22 cellular contexts compared by ENCODE assay signal in genomic region chr10:35925511-35925910, GRCh38.
DNase-seq lines count a peak whose midpoint lies in the region; ATAC-seq and TF ChIP-seq lines count a peak whose summit lies in the region.
"Had no signal": no experiment of that assay in that cellular context is flagged by ENCODE, and none has a peak within 500 bp of the region (broad histone marks: within the 10 kb centered on the region; RNA-seq: fewer than 3 reads in every experiment).

No MANE protein-coding gene starts in this region.

- ATAC-seq in foreskin keratinocyte (peak; percentile 35), GM18909 (IDR thresholded peaks at IDR 0.05; ENCODE audit: poor library complexity, unreplicated experiment) (no peak)
- ATAC-seq in effector memory CD8-positive, alpha-beta T cell (replicated peaks): no peak
- ATAC-seq: activated naive CD8-positive, alpha-beta T cell treated with anti-CD3 and anti-CD28 coated beads, Interleukin-2, amount 50 U/mL, for 24 hours; heart right ventricle; Right ventricle myocardium inferior had no signal

- no peak overlapping the region for H3K4me3 ChIP-seq in HEK293 (ENCODE audit: low read depth, low read length)
- H3K4me3 ChIP-seq: cardiac muscle cell, heart right ventricle had no signal

- CTCF ChIA-PET in HEK293 (lab: Yijun Ruan, JAX): interaction anchor here (1.3 kb wide), 1 partner anchor 9 kb away, joined by 3 read pairs; no protein-coding TSS in a partner anchor

- H3K27me3 Mint-ChIP-seq in nephron progenitor cell (ENCODE audit: low read depth, poor library complexity): no peaks in the 10 kb centered on the region
- no peaks in the 10 kb centered on the region for H3K27me3 Mint-ChIP-seq in effector memory CD8-positive, alpha-beta T cell
- H3K27me3 Mint-ChIP-seq: activated CD4-positive, alpha-beta T cell treated with anti-CD3 and anti-CD28 coated beads, Interleukin-2, amount 10 ng/mL, durations not matched to agents 24 days and 14 days; activated naive CD8-positive, alpha-beta T cell treated with anti-CD3 and anti-CD28 coated beads, Interleukin-2, amount 50 U/mL, for 24 hours; CD4-positive, CD25-positive, alpha-beta regulatory T cell had no signal

- no peaks in the 10 kb centered on the region for H3K27me3 ChIP-seq in foreskin keratinocyte
- H3K27me3 ChIP-seq: cardiac muscle cell, heart right ventricle, neutrophil had no signal

- H3K27ac ChIP-seq in HEK293 (ENCODE audit: extremely low read depth, low read depth, low read length) (no peak overlapping the region), foreskin keratinocyte (no peak overlapping the region)
- H3K27ac ChIP-seq: cardiac muscle cell, heart right ventricle, KMS-11, neutrophil had no signal

- H3K36me3 ChIP-seq in HEK293 (ENCODE audit: control insufficient read depth in 2 of 2, insufficient read depth in 1 of 2, low read length in 2 of 2): no peaks in the 10 kb centered on the region
- H3K36me3 ChIP-seq: cardiac muscle cell, heart right ventricle, neutrophil had no signal

- peak overlapping the region; percentile 43 for H3K4me3 Mint-ChIP-seq in nephron progenitor cell
- H3K4me3 Mint-ChIP-seq in effector memory CD8-positive, alpha-beta T cell: no peak overlapping the region
- H3K4me3 Mint-ChIP-seq: activated CD4-positive, alpha-beta T cell treated with anti-CD3 and anti-CD28 coated beads, Interleukin-2, amount 10 ng/mL, durations not matched to agents 24 days and 14 days; activated naive CD8-positive, alpha-beta T cell treated with anti-CD3 and anti-CD28 coated beads, Interleukin-2, amount 50 U/mL, for 24 hours; CD4-positive, CD25-positive, alpha-beta regulatory T cell had no signal

- H3K4me1 ChIP-seq in HEK293 (ENCODE audit: control insufficient read depth, insufficient read depth, low read length) (peaks cover 6% of the 10 kb centered on the region; the same call in 1 of the 2 replicates), foreskin keratinocyte (no peaks in the 10 kb centered on the region)

- no peaks in the 10 kb centered on the region for H3K9me3 ChIP-seq in HEK293 (ENCODE audit: control insufficient read depth, insufficient read depth, low read depth, low read length)
- H3K9me3 ChIP-seq: heart right ventricle, neutrophil had no signal

- H3K36me3 Mint-ChIP-seq in nephron progenitor cell (ENCODE audit: low read depth): no peaks in the 10 kb centered on the region
- H3K36me3 Mint-ChIP-seq in effector memory CD8-positive, alpha-beta T cell (ENCODE audit: insufficient read depth): no peaks in the 10 kb centered on the region
- H3K36me3 Mint-ChIP-seq: CD4-positive, CD25-positive, alpha-beta regulatory T cell had no signal

- H3K9me3 Mint-ChIP-seq in nephron progenitor cell: no peaks in the 10 kb centered on the region
- H3K9me3 Mint-ChIP-seq in effector memory CD8-positive, alpha-beta T cell: peaks cover 2 to 9% of the 10 kb centered on the region in 2 donors
- H3K9me3 Mint-ChIP-seq: activated naive CD8-positive, alpha-beta T cell treated with anti-CD3 and anti-CD28 coated beads, Interleukin-2, amount 50 U/mL, for 24 hours; activated T-helper 2 cell treated with anti-CD3 and anti-CD28 coated beads, Interferon-gamma antibody, Interleukin-2, Interleukin-4, amounts not matched to agents 10 μg/mL and 5 μg/mL and 100 μg/mL, durations not matched to agents 14 hours and 24 hours and 36 hours had no signal

- peak overlapping the region; percentile 83 for H3K27ac Mint-ChIP-seq in nephron progenitor cell
- no peak overlapping the region for H3K27ac Mint-ChIP-seq in effector memory CD8-positive, alpha-beta T cell
- H3K27ac Mint-ChIP-seq: activated CD4-positive, alpha-beta T cell treated with anti-CD3 and anti-CD28 coated beads, Interleukin-2, amount 10 ng/mL, durations not matched to agents 24 days and 14 days; activated naive CD8-positive, alpha-beta T cell treated with anti-CD3 and anti-CD28 coated beads, Interleukin-2, amount 50 U/mL, for 24 hours; activated T-helper 2 cell treated with anti-CD3 and anti-CD28 coated beads, Interferon-gamma antibody, Interleukin-2, Interleukin-4, amounts not matched to agents 10 μg/mL and 5 μg/mL and 100 μg/mL, durations not matched to agents 14 hours and 24 hours and 36 hours; CD4-positive, CD25-positive, alpha-beta regulatory T cell had no signal

- POLR2A ChIA-PET in HEK293 (lab: Yijun Ruan, JAX): no interaction called here

- TF ChIP-seq CTCF in HEK293 (tag by site-specific recombination; IDR thresholded peaks at IDR 0.05) (no peak), foreskin keratinocyte (conservative IDR thresholded peaks at IDR 0.05) (no peak), nephron progenitor cell (IDR thresholded peaks at IDR 0.05) (no peak), GM20000 (IDR thresholded peaks at IDR 0.05; ENCODE audit: extremely low read depth, missing control alignments) (no peak)

- DNase-seq in astrocyte of the hippocampus (ENCODE audit: low read depth, low spot score): peak; percentile 61
- DNase-seq in foreskin keratinocyte: no peak
- DNase-seq in nephron progenitor cell: no peak
- no peak for DNase-seq in GM20000 (ENCODE audit: low spot score)
- DNase-seq in NOMO-1 treated with dmso at 0.1 percent for 144 hours (lab: John Stamatoyannopoulos, UW; ENCODE audit: unreplicated experiment): no peak
- DNase-seq in effector memory CD8-positive, alpha-beta T cell: no peak
- DNase-seq: activated CD4-positive, alpha-beta T cell treated with anti-CD3 and anti-CD28 coated beads, Interleukin-2, amount 10 ng/mL, durations not matched to agents 24 days and 14 days; activated naive CD8-positive, alpha-beta T cell treated with anti-CD3 and anti-CD28 coated beads, Interleukin-2, amount 50 U/mL, for 24 hours; CD4-positive, CD25-positive, alpha-beta regulatory T cell; heart right ventricle; left cardiac atrium; NCI-H2029; NCI-H446 treated with DMSO at 0.1 percent for 48 hours; retina; stimulated activated CD4-positive, alpha-beta T cell treated with anti-CD3 and anti-CD28 coated beads, Interleukin-15, amount 100 ng/mL, for 24 hours had no signal

- H3K4me1 Mint-ChIP-seq in nephron progenitor cell: peaks cover 64% of the 10 kb centered on the region
- no peaks in the 10 kb centered on the region for H3K4me1 Mint-ChIP-seq in effector memory CD8-positive, alpha-beta T cell (ENCODE audit: low read depth in 2 of 2)
- H3K4me1 Mint-ChIP-seq: activated CD4-positive, alpha-beta T cell treated with anti-CD3 and anti-CD28 coated beads, Interleukin-2, amount 10 ng/mL, durations not matched to agents 24 days and 14 days; activated naive CD8-positive, alpha-beta T cell treated with anti-CD3 and anti-CD28 coated beads, Interleukin-2, amount 50 U/mL, for 24 hours; CD4-positive, CD25-positive, alpha-beta regulatory T cell had no signal

TF ChIP-seq in HEK293, 187 proteins besides CTCF, POLR2A, EP300 and RAD21:
- TF ChIP-seq ZNF274 (IDR thresholded peaks at IDR 0.05; ENCODE audit: low read length) (no peak), ZNF274 (tag by site-specific recombination; IDR thresholded peaks at IDR 0.05; ENCODE audit: borderline replicate concordance) (no peak), ZNF221 (tag by site-specific recombination; IDR thresholded peaks at IDR 0.05; ENCODE audit: borderline replicate concordance) (no peak), SP3 (tag by site-specific recombination; IDR thresholded peaks at IDR 0.05) (no peak), OSR2 (tag by site-specific recombination; IDR thresholded peaks at IDR 0.05) (0 out of 2 replicates have a peak, but pooled peaks have one; percentile 9)
- TF ChIP-seq, protein P1, sequence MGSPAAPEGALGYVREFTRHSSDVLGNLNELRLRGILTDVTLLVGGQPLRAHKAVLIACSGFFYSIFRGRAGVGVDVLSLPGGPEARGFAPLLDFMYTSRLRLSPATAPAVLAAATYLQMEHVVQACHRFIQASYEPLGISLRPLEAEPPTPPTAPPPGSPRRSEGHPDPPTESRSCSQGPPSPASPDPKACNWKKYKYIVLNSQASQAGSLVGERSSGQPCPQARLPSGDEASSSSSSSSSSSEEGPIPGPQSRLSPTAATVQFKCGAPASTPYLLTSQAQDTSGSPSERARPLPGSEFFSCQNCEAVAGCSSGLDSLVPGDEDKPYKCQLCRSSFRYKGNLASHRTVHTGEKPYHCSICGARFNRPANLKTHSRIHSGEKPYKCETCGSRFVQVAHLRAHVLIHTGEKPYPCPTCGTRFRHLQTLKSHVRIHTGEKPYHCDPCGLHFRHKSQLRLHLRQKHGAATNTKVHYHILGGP (tag by site-specific recombination; IDR thresholded peaks at IDR 0.05): peak; percentile 62
